ENCODE assay signal across 2 cellular contexts in the genomic region with DNA sequence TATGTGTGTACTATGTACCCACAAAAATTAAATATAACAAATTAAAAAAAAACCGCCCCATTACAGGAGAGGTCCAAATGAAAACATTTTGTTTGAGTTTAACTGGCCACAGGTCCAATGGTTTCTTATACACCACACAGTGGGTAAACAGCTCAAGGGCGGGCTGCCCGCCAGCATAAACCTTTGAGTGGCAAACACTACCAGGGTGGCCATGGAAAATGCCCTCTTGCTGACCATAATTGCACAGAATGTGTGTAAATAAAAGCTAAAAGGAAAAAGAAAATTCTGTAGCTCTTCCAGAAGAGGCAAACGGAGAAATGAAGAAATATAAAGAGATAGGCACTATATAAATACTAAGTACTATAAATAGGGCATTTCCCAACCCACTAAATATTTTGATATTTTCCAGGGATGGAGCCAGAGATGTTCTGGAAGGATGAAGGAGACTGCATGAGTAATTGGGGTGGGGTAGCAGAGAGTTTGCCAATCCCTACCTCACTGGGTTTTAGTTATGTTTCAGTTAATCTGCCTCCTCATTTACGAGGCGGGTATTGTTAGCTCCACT.
TF ChIP-seq lines count a peak whose summit lies in the region.

No MANE protein-coding gene starts in this region.

TF ChIP-seq in endothelial cell of umbilical vein, 7 proteins besides CTCF, POLR2A, EP300 and RAD21 (continued from another document):
- TF ChIP-seq, protein P1, sequence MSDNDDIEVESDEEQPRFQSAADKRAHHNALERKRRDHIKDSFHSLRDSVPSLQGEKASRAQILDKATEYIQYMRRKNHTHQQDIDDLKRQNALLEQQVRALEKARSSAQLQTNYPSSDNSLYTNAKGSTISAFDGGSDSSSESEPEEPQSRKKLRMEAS (IDR thresholded peaks at IDR 0.05; ENCODE audit: insufficient read depth, insufficient read length) = no peak
- TF ChIP-seq POLR2AphosphoS5 (IDR thresholded peaks at IDR 0.05; ENCODE audit: insufficient read depth, low read depth, low read length) = no peak
- no peak for TF ChIP-seq JUN (IDR thresholded peaks at IDR 0.05; ENCODE audit: borderline replicate concordance, insufficient read depth, insufficient read length, low read depth)
- no peak for TF ChIP-seq EZH2 (IDR thresholded peaks at IDR 0.05; ENCODE audit: borderline replicate concordance, low read depth, low read length, severe bottlenecking)

TF ChIP-seq in neural cell, 6 proteins besides CTCF, POLR2A, EP300 and RAD21 (continued from another document):
- TF ChIP-seq, protein P2, sequence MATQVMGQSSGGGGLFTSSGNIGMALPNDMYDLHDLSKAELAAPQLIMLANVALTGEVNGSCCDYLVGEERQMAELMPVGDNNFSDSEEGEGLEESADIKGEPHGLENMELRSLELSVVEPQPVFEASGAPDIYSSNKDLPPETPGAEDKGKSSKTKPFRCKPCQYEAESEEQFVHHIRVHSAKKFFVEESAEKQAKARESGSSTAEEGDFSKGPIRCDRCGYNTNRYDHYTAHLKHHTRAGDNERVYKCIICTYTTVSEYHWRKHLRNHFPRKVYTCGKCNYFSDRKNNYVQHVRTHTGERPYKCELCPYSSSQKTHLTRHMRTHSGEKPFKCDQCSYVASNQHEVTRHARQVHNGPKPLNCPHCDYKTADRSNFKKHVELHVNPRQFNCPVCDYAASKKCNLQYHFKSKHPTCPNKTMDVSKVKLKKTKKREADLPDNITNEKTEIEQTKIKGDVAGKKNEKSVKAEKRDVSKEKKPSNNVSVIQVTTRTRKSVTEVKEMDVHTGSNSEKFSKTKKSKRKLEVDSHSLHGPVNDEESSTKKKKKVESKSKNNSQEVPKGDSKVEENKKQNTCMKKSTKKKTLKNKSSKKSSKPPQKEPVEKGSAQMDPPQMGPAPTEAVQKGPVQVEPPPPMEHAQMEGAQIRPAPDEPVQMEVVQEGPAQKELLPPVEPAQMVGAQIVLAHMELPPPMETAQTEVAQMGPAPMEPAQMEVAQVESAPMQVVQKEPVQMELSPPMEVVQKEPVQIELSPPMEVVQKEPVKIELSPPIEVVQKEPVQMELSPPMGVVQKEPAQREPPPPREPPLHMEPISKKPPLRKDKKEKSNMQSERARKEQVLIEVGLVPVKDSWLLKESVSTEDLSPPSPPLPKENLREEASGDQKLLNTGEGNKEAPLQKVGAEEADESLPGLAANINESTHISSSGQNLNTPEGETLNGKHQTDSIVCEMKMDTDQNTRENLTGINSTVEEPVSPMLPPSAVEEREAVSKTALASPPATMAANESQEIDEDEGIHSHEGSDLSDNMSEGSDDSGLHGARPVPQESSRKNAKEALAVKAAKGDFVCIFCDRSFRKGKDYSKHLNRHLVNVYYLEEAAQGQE (IDR thresholded peaks at IDR 0.05; ENCODE audit: borderline replicate concordance) = no peak
- TF ChIP-seq TAF1 (IDR thresholded peaks at IDR 0.05; ENCODE audit: low read depth) = no peak
- TF ChIP-seq EZH2 (IDR thresholded peaks at IDR 0.05; ENCODE audit: borderline replicate concordance, insufficient read depth, low read length, poor library complexity, severe bottlenecking) = no peak
